8 cellular contexts compared by ENCODE assay signal in genomic region chr7:84042110-84042539, GRCh38.
A peak's percentile ranks its signal among the peaks of the same experiment; 100 is the strongest.
DNase-seq lines count a peak whose midpoint lies in the region; TF ChIP-seq lines count a peak whose summit lies in the region.

No MANE protein-coding gene starts in this region.

- H3K36me3 ChIP-seq in A673 (ENCODE audit: insufficient read depth, low read length, poor library complexity, severe bottlenecking): no peaks in the 10 kb centered on the region

- BruUV-seq in A673 (replicated peaks; lab: Mats Ljungman, UMichigan): no TSS peak

- no peaks in the 10 kb centered on the region for H3K9me3 ChIP-seq in A673 (ENCODE audit: low read depth, low read length, poor library complexity, severe bottlenecking)

- peak; percentile 90 for DNase-seq in A673 (ENCODE audit: low spot score)
- peak; percentile 77 for DNase-seq in HS-5 (ENCODE audit: low read depth)
- peak; percentile 57 for DNase-seq in astrocyte of the hippocampus (ENCODE audit: low read depth, low spot score)
- DNase-seq in kidney tubule cell (ENCODE audit: low spot score): peak; percentile 83
- DNase-seq in DMS79 treated with DMSO at 0.1 percent for 48 hours (lab: John Stamatoyannopoulos, UW): no peak
- no peak for DNase-seq in HuH-7.5 (ENCODE audit: low spot score)
- DNase-seq in putamen (ENCODE audit: low spot score): no peak
- DNase-seq in GDM1 (lab: John Stamatoyannopoulos, UW): no peak

- peak overlapping the region; percentile 84 for H3K27ac ChIP-seq in A673 (ENCODE audit: low read depth, low read length, poor library complexity, severe bottlenecking)

- TF ChIP-seq CTCF in A673 (conservative IDR thresholded peaks at IDR 0.05; ENCODE audit: low read depth, low read length): no peak

- intact Hi-C loops in A673 (cut with micrococcal nuclease; ENCODE audit: unreplicated experiment): loop anchor here (10.0 kb wide), 1 partner anchor 93 kb away; no protein-coding TSS in a partner anchor

- peak overlapping the region; percentile 2 for H3K4me3 ChIP-seq in A673 (ENCODE audit: low read depth, low read length, poor library complexity, severe bottlenecking)

- POLR2A ChIA-PET in A673 (lab: Charles Lee; ENCODE audit: low non-redundant PET): interaction anchor here (0.5 kb wide), 2 partner anchors 90 to 94 kb away, joined by 4 to 11 read pairs; no protein-coding TSS in a partner anchor

- H3K27me3 ChIP-seq in A673 (replicated peaks; ENCODE audit: insufficient read depth, low read depth, low read length, poor library complexity): no peaks in the 10 kb centered on the region

- peaks cover 68% of the 10 kb centered on the region for H3K4me1 ChIP-seq in A673 (ENCODE audit: insufficient read depth, low read length, poor library complexity, severe bottlenecking)

- CTCF ChIA-PET in A673 (lab: Charles Lee): no interaction called here

Comparison
In these comparisons a context has a peak if more than half of its experiments do, and no peak if none do; other contexts are left out.
1. DNase-seq: peak in A673 (single experiment), HS-5 (single experiment), astrocyte of the hippocampus (single experiment) and kidney tubule cell (single experiment); none in DMS79 treated with DMSO at 0.1 percent for 48 hours (single experiment), HuH-7.5 (single experiment), putamen (single experiment) and GDM1 (single experiment).